Comparison of ENCODE assay signal across 24 cellular contexts in genomic region chr16:56671706-56672105, GRCh38. TPM values are rescaled to one million over a fixed set of nuclear protein-coding genes. Genes with fewer than 3 reads are reported as not detected.
"Had no signal": no experiment of that assay in that cellular context is flagged by ENCODE, and none has a peak within 500 bp of the region (broad histone marks: within the 10 kb centered on the region; RNA-seq: fewer than 3 reads in every experiment).

No MANE protein-coding gene starts in this region.

- H3K9me3 ChIP-seq: right atrium auricular region, suprapubic skin had no signal

- H3K27ac ChIP-seq: brain microvascular endothelial cell, epithelial cell of prostate, right atrium auricular region, suprapubic skin had no signal

- DNase-seq: activated CD4-positive, alpha-beta T cell treated with anti-CD3 and anti-CD28 coated beads for 4 hours; activated CD8-positive, alpha-beta memory T cell treated with anti-CD3 and anti-CD28 coated beads, Interleukin-2, amount 50 U/mL, for 4 hours; activated CD8-positive, alpha-beta T cell treated with anti-CD3 and anti-CD28 coated beads for 36 hours; activated naive CD8-positive, alpha-beta T cell treated with anti-CD3 and anti-CD28 coated beads for 36 hours; activated T-cell treated with anti-CD3 and anti-CD28 coated beads, Interleukin-2, amount 50 U/mL, for 72 hours; amygdala; brain microvascular endothelial cell; effector memory CD4-positive, alpha-beta T cell; hypothalamus; nucleus accumbens; T-helper 17 cell had no signal

- H3K27ac Mint-ChIP-seq: activated CD8-positive, alpha-beta T cell treated with anti-CD3 and anti-CD28 coated beads for 36 hours; activated naive CD8-positive, alpha-beta T cell treated with anti-CD3 and anti-CD28 coated beads for 36 hours; activated T-cell treated with anti-CD3 and anti-CD28 coated beads, Interleukin-2, amount 50 U/mL, for 72 hours; dendritic cell treated with granulocyte-macrophage colony-stimulating factor and Interleukin-4, amounts not matched to agents 40 ng/mL and 50 ng/mL, for 4 days; progenitor cell of endocrine pancreas; stimulated activated naive CD8-positive, alpha-beta T cell treated with anti-CD3 and anti-CD28 coated beads, Interleukin-15, Interleukin-2, amounts not matched to agents 100 ng/mL and 50 ng/mL, for 24 hours; T-helper 17 cell; type B pancreatic cell; WTC11 had no signal

- H3K4me3 Mint-ChIP-seq: activated CD8-positive, alpha-beta T cell treated with anti-CD3 and anti-CD28 coated beads for 36 hours; activated naive CD8-positive, alpha-beta T cell treated with anti-CD3 and anti-CD28 coated beads for 36 hours; activated T-cell treated with anti-CD3 and anti-CD28 coated beads, Interleukin-2, amount 50 U/mL, for 72 hours; dendritic cell treated with granulocyte-macrophage colony-stimulating factor and Interleukin-4, amounts not matched to agents 40 ng/mL and 50 ng/mL, for 4 days; stimulated activated naive CD8-positive, alpha-beta T cell treated with anti-CD3 and anti-CD28 coated beads, Interleukin-15, Interleukin-2, amounts not matched to agents 100 ng/mL and 50 ng/mL, for 24 hours; T-helper 17 cell; type B pancreatic cell had no signal

- H3K36me3 Mint-ChIP-seq: type B pancreatic cell, WTC11 had no signal

- H3K36me3 ChIP-seq: brain microvascular endothelial cell, right atrium auricular region, suprapubic skin had no signal

- H3K4me3 ChIP-seq: right atrium auricular region, smooth muscle cell, suprapubic skin had no signal

- H3K9me3 Mint-ChIP-seq: activated CD8-positive, alpha-beta T cell treated with anti-CD3 and anti-CD28 coated beads for 36 hours; activated naive CD8-positive, alpha-beta T cell treated with anti-CD3 and anti-CD28 coated beads for 36 hours; activated T-cell treated with anti-CD3 and anti-CD28 coated beads, Interleukin-2, amount 50 U/mL, for 72 hours; dendritic cell treated with granulocyte-macrophage colony-stimulating factor and Interleukin-4, amounts not matched to agents 40 ng/mL and 50 ng/mL, for 4 days; nephron; stimulated activated naive CD8-positive, alpha-beta T cell treated with anti-CD3 and anti-CD28 coated beads, Interleukin-15, Interleukin-2, amounts not matched to agents 100 ng/mL and 50 ng/mL, for 24 hours; type B pancreatic cell; WTC11 had no signal

RNA-seq across cellular contexts. Expression of gene MT1H, which starts 2.1 kb away (rescaled TPM):
- total RNA-seq: cerebellum, glomerular endothelial cell, progenitor cell of endocrine pancreas, right atrium auricular region, smooth muscle cell, T-helper 17 cell had no signal
- polyA plus RNA-seq: smooth muscle cell had no signal

RNA-seq across cellular contexts. Expression of gene MT1G, which starts 3.8 kb away (rescaled TPM):
- total RNA-seq: cerebellum, glomerular endothelial cell, smooth muscle cell had no signal
- polyA plus RNA-seq: smooth muscle cell had no signal

RNA-seq across cellular contexts. Expression of gene MT1F, which starts 13.9 kb away (rescaled TPM):
- total RNA-seq: glomerular endothelial cell had no signal

RNA-seq across cellular contexts. Expression of gene MT1B, which starts 20.0 kb away (rescaled TPM):
- total RNA-seq: activated CD8-positive, alpha-beta T cell treated with anti-CD3 and anti-CD28 coated beads for 36 hours; activated naive CD8-positive, alpha-beta T cell treated with anti-CD3 and anti-CD28 coated beads for 36 hours; activated T-cell treated with anti-CD3 and anti-CD28 coated beads, Interleukin-2, amount 50 U/mL, for 72 hours; cerebellum; glomerular endothelial cell; lower leg skin; progenitor cell of endocrine pancreas; right atrium auricular region; smooth muscle cell; suprapubic skin; T-helper 17 cell; WTC11 had no signal
- polyA plus RNA-seq: smooth muscle cell had no signal
